ENCODE assay signal across 22 cellular contexts in the genomic region with DNA sequence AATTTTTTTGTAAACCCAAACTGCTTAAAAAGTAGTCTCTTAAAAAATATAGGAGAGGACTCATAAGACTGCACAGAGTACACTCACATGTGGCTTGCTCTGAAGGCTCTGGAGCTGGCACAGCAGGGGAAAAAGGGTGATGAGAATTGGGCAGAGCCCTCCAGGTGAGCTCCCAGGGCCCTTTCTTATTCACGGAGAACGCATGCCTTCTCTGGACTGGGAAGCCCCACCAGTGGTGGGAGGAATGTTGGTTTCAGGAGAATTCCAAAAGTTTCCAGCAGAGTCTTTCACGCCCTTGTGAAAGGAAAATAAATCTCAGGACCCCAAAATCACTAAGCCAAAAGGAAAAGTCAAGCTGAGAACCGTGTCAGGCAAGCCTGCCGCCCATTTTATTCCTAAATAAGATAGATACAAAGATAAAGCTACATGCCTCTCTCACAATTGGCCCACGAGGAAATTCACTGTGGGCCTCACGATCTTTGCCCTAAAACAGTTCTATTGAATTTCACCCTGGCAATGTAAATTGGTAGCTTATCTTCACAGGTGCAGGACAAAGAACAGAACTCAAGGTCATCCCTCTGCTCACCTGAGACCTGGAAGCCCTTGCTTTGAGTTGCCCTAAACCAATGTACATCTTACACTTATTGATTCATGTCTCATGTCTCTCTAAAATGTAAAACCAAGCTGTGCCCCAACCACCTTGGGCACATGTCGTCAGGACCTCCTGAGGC. TPM values are rescaled to one million over a fixed set of nuclear protein-coding genes. Genes with fewer than 3 reads are reported as not detected.
"Had no signal": no experiment of that assay in that cellular context is flagged by ENCODE, and none has a peak within 500 bp of the region (broad histone marks: within the 10 kb centered on the region; RNA-seq: fewer than 3 reads in every experiment).

No MANE protein-coding gene starts in this region.

- ATAC-seq: activated CD4-positive, CD25-positive, alpha-beta regulatory T cell treated with anti-CD3 and anti-CD28 coated beads, Interleukin-2, amount 50 U/mL, for 24 hours; effector memory CD8-positive, alpha-beta T cell; psoas muscle had no signal

- H3K4me3 Mint-ChIP-seq: activated naive CD4-positive, alpha-beta T cell treated with anti-CD3 and anti-CD28 coated beads, Interleukin-2, amount 10 ng/mL, durations not matched to agents 7 days and 5 days; effector memory CD8-positive, alpha-beta T cell; memory B cell; stimulated activated memory B cell treated with anti-CD40 and anti-IgM and Interleukin-4, amounts not matched to agents 10 μg/mL and 1 μg/mL and 100 μg/mL, for 72 hours; T-helper 2 cell treated with Interferon-gamma antibody and Interleukin-4, amounts not matched to agents 5 μg/mL and 100 μg/mL, for 36 hours had no signal

- H3K4me1 ChIP-seq: ascending aorta, left lung, psoas muscle, sigmoid colon, uterus had no signal

- H3K36me3 ChIP-seq: ascending aorta, left lung, sigmoid colon, thyroid gland, uterus had no signal

- H3K27ac Mint-ChIP-seq: activated naive CD4-positive, alpha-beta T cell treated with anti-CD3 and anti-CD28 coated beads, Interleukin-2, amount 10 ng/mL, durations not matched to agents 7 days and 5 days; activated T-helper 2 cell treated with anti-CD3 and anti-CD28 coated beads, Interferon-gamma antibody, Interleukin-2, Interleukin-4, amounts not matched to agents 10 μg/mL and 5 μg/mL and 100 μg/mL, durations not matched to agents 14 hours and 24 hours and 36 hours; effector memory CD8-positive, alpha-beta T cell; memory B cell; stimulated activated memory B cell treated with anti-CD40 and anti-IgM and Interleukin-4, amounts not matched to agents 10 μg/mL and 1 μg/mL and 100 μg/mL, for 72 hours; T-helper 2 cell treated with Interferon-gamma antibody and Interleukin-4, amounts not matched to agents 5 μg/mL and 100 μg/mL, for 36 hours had no signal

- H3K27ac ChIP-seq: ascending aorta, epithelial cell of prostate, left lung, psoas muscle, sigmoid colon, thyroid gland, uterus had no signal

- FAIRE-seq: bronchial epithelial cell, frontal cortex had no signal

- H3K4me1 Mint-ChIP-seq: activated naive CD4-positive, alpha-beta T cell treated with anti-CD3 and anti-CD28 coated beads, Interleukin-2, amount 10 ng/mL, durations not matched to agents 7 days and 5 days; memory B cell; stimulated activated memory B cell treated with anti-CD40 and anti-IgM and Interleukin-4, amounts not matched to agents 10 μg/mL and 1 μg/mL and 100 μg/mL, for 72 hours had no signal

- H3K4me3 ChIP-seq: ascending aorta, left lung, psoas muscle, sigmoid colon, thyroid gland, uterus had no signal

- H3K36me3 Mint-ChIP-seq: activated naive CD4-positive, alpha-beta T cell treated with anti-CD3 and anti-CD28 coated beads, Interleukin-2, amount 10 ng/mL, durations not matched to agents 7 days and 5 days; memory B cell; stimulated activated memory B cell treated with anti-CD40 and anti-IgM and Interleukin-4, amounts not matched to agents 10 μg/mL and 1 μg/mL and 100 μg/mL, for 72 hours had no signal

- H3K9me3 ChIP-seq: ascending aorta, left lung, psoas muscle, sigmoid colon, thyroid gland, uterus had no signal

- H3K27me3 ChIP-seq: ascending aorta, thyroid gland, uterus had no signal

- H3K9me3 Mint-ChIP-seq: activated naive CD4-positive, alpha-beta T cell treated with anti-CD3 and anti-CD28 coated beads, Interleukin-2, amount 10 ng/mL, durations not matched to agents 7 days and 5 days; activated T-helper 2 cell treated with anti-CD3 and anti-CD28 coated beads, Interferon-gamma antibody, Interleukin-2, Interleukin-4, amounts not matched to agents 10 μg/mL and 5 μg/mL and 100 μg/mL, durations not matched to agents 14 hours and 24 hours and 36 hours; effector memory CD8-positive, alpha-beta T cell; T-helper 2 cell treated with Interferon-gamma antibody and Interleukin-4, amounts not matched to agents 5 μg/mL and 100 μg/mL, for 36 hours had no signal

- DNase-seq: activated CD4-positive, alpha-beta T cell treated with anti-CD3 and anti-CD28 coated beads, Interleukin-2, amount 50 U/mL, for 1 hour; activated naive CD4-positive, alpha-beta T cell treated with anti-CD3 and anti-CD28 coated beads, Interleukin-2, amount 10 ng/mL, durations not matched to agents 7 days and 5 days; dermis blood vessel endothelial cell; effector memory CD8-positive, alpha-beta T cell; head of caudate nucleus; islet precursor cell; left lung; psoas muscle; sigmoid colon; stimulated activated CD4-positive, alpha-beta T cell treated with anti-CD3 and anti-CD28 coated beads, Interleukin-12 subunit alpha, Interleukin-12 subunit beta, amount 100 ng/mL, for 4 hours; uterus had no signal

RNA-seq across cellular contexts. Expression of a gene that starts 15.5 kb away (rescaled TPM):
- total RNA-seq: activated T-helper 2 cell treated with anti-CD3 and anti-CD28 coated beads, Interferon-gamma antibody, Interleukin-2, Interleukin-4, amounts not matched to agents 10 μg/mL and 5 μg/mL and 100 μg/mL, durations not matched to agents 14 hours and 24 hours and 36 hours; ascending aorta; bronchial epithelial cell; dermis blood vessel endothelial cell; left lung; psoas muscle; sigmoid colon; thyroid gland; uterus had no signal
- polyA plus RNA-seq: neural cell, psoas muscle, sigmoid colon had no signal
